ENCODE assay signal across 4 cellular contexts in genomic region chr20:25400320-25400732, GRCh38. TPM values are rescaled to one million over a fixed set of nuclear protein-coding genes. Genes with fewer than 3 reads are reported as not detected.
DNase-seq lines count a peak whose midpoint lies in the region; TF ChIP-seq lines count a peak whose summit lies in the region.
"Not testable (repeated sequence)": the region's sequence is repeated elsewhere in the genome, so short reads cannot be mapped to it uniquely, and the experiment has no call there.

No MANE protein-coding gene starts in this region.

- not testable (repeated sequence) for H3K4me1 ChIP-seq in endodermal cell (ENCODE audit: control insufficient read depth, insufficient read depth, low read length); neuron (ENCODE audit: insufficient read depth, low read length)

- not testable (repeated sequence) for H3K36me3 Mint-ChIP-seq in endodermal cell (ENCODE audit: low read depth)
- peaks cover 20% of the 10 kb centered on the region for H3K36me3 Mint-ChIP-seq in neural crest cell (ENCODE audit: low read depth)

- H2AFZ ChIP-seq in neuron (ENCODE audit: low read depth, low read length) = peak overlapping the region; percentile 56

- not testable (repeated sequence) for H3K4me3 Mint-ChIP-seq in endodermal cell, neural crest cell

- not testable (repeated sequence) for TF ChIP-seq CTCF in endodermal cell (conservative IDR thresholded peaks at IDR 0.05); neural crest cell (conservative IDR thresholded peaks at IDR 0.05)

- H3K9ac ChIP-seq in endodermal cell (ENCODE audit: extremely low read depth, low read length, poor library complexity, severe bottlenecking) = not testable (repeated sequence)

- not testable (repeated sequence) for H3K36me3 ChIP-seq in endodermal cell (ENCODE audit: control insufficient read depth, insufficient read depth, low read length); neuron (ENCODE audit: insufficient read depth, low read length)

- H3K4me3 ChIP-seq in endodermal cell (ENCODE audit: low read length); neuron (ENCODE audit: low read length): not testable (repeated sequence)

- not testable (repeated sequence) for H3K27me3 ChIP-seq in endodermal cell (ENCODE audit: control insufficient read depth, insufficient read depth, low read length, poor library complexity, severe bottlenecking); neuron (ENCODE audit: insufficient read depth, low read length)

- 88% methylated on average over 7 to 10 of the region's 10 CpGs for WGBS in endodermal cell (ENCODE audit: insufficient coverage in 1 of 2, insufficient read length in 1 of 2), 2 experiments

- peaks cover 36% of the 10 kb centered on the region for H3K9me3 Mint-ChIP-seq in endodermal cell
- H3K9me3 Mint-ChIP-seq in neural crest cell = peaks cover 14% of the 10 kb centered on the region

- peaks cover 36% of the 10 kb centered on the region for H3K9me3 ChIP-seq in endodermal cell (ENCODE audit: control insufficient read depth, low read length)
- not testable (repeated sequence) for H3K9me3 ChIP-seq in neuron (ENCODE audit: low read length)

- H3K27me3 Mint-ChIP-seq in endodermal cell (ENCODE audit: insufficient read depth); neural crest cell (ENCODE audit: low read depth): not testable (repeated sequence)

- H3K27ac ChIP-seq in endodermal cell (ENCODE audit: low read depth, low read length) = peak overlapping the region; percentile 41

- not testable (repeated sequence) for H3K27ac Mint-ChIP-seq in endodermal cell
- peak overlapping the region; percentile 74 for H3K27ac Mint-ChIP-seq in neural crest cell (ENCODE audit: unreplicated experiment)

- not testable (repeated sequence) for DNase-seq in endodermal cell; neural crest cell (ENCODE audit: low read depth, low spot score)
- peak; percentile 44 for DNase-seq in retina

- not testable (repeated sequence) for H3K4me1 Mint-ChIP-seq in endodermal cell
- peaks cover 36% of the 10 kb centered on the region for H3K4me1 Mint-ChIP-seq in neural crest cell

RNA-seq across cellular contexts. Expression of gene GINS1, which starts 7.1 kb away (rescaled TPM):
- total RNA-seq in endodermal cell = 10 to 100 TPM; 40.2 to 48.6 TPM
- 26.7 TPM for polyA plus RNA-seq in endodermal cell (2013, experiment 1 of 2)
- 30.4 TPM for polyA plus RNA-seq in endodermal cell (2013, experiment 2 of 2)
- 53.9 and 56.5 TPM in 2 replicates for total RNA-seq in neural crest cell

RNA-seq across cellular contexts. Expression of gene ABHD12, which starts 9.7 kb away (rescaled TPM):
- total RNA-seq in endodermal cell (10 to 100 TPM; 48.2 to 52.7 TPM), neural crest cell (51.3 and 51.6 TPM in 2 replicates)
- polyA plus RNA-seq in endodermal cell (2013, experiment 1 of 2) = 34.8 TPM
- polyA plus RNA-seq in endodermal cell (2013, experiment 2 of 2) = 35.4 TPM
